ENCODE assay signal across 32 cellular contexts in the genomic region with DNA sequence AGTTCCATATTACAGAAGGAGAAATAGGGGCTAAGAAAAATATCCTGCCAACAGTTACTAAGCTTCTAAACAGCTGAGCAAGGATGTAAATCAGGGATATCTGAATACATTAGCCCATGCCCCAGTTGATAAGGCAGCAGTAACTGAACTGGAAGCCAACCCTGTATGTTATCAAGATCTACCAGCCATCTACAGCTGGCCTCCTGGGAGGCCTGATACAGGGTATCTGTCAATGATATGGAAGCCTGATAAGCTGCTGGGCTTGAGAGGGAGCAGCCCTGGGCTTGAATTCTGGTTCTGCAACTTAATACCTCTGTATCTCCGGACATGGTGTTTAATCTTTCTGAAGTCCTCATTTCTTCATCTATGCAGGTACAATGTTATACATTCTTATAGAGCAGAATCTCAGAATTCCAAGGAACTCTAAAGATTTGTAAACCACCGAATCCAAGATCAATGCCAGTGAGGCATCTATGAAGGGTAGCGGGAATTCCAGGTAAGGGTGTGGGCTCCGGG.
"Had no signal": no experiment of that assay in that cellular context is flagged by ENCODE, and none has a peak within 500 bp of the region (broad histone marks: within the 10 kb centered on the region; RNA-seq: fewer than 3 reads in every experiment).

No MANE protein-coding gene starts in this region.

- H3K9me3 Mint-ChIP-seq: activated CD8-positive, alpha-beta T cell treated with anti-CD3 and anti-CD28 coated beads for 36 hours; activated T-cell treated with anti-CD3 and anti-CD28 coated beads, Interleukin-2, amount 50 U/mL, for 72 hours; nephron progenitor cell; stimulated activated effector memory CD8-positive, alpha-beta T cell treated with anti-CD3 and anti-CD28 coated beads, Interleukin-12 subunit alpha, Interleukin-12 subunit beta, amount 100 ng/mL, for 72 hours; stimulated activated naive CD8-positive, alpha-beta T cell treated with anti-CD3 and anti-CD28 coated beads, Interleukin-15, Interleukin-2, amounts not matched to agents 100 ng/mL and 50 ng/mL, for 24 hours; T-helper 2 cell treated with Interferon-gamma antibody and Interleukin-4, amounts not matched to agents 5 μg/mL and 100 μg/mL, for 36 hours; WTC11 had no signal

- H3K36me3 ChIP-seq: neutrophil had no signal

- H3K4me1 ChIP-seq: colonic mucosa, gastroesophageal sphincter, upper lobe of left lung had no signal

- DNase-seq: activated CD4-positive, alpha-beta T cell treated with anti-CD3 and anti-CD28 coated beads, Interleukin-2, amount 50 U/mL, for 1 hour; activated CD8-positive, alpha-beta T cell treated with anti-CD3 and anti-CD28 coated beads for 36 hours; activated naive CD4-positive, alpha-beta T cell; activated T-cell treated with anti-CD3 and anti-CD28 coated beads, Interleukin-2, amount 50 U/mL, for 72 hours; adrenal gland; aorta; body of pancreas; cerebellar nuclear complex; colonic mucosa; effector CD8-positive, alpha-beta T cell; hippocampal formation; left cardiac atrium; left ventricle myocardium superior; nephron progenitor cell; retina; stimulated activated CD4-positive, alpha-beta T cell treated with anti-CD3 and anti-CD28 coated beads, Interleukin-4, amount 100 ng/mL, for 24 hours; substantia nigra; T-helper 1 cell; upper lobe of left lung had no signal

- H3K4me3 Mint-ChIP-seq: activated CD8-positive, alpha-beta T cell treated with anti-CD3 and anti-CD28 coated beads for 36 hours; activated naive CD8-positive, alpha-beta T cell; activated T-cell treated with anti-CD3 and anti-CD28 coated beads, Interleukin-2, amount 50 U/mL, for 72 hours; nephron progenitor cell; stimulated activated effector memory CD8-positive, alpha-beta T cell treated with anti-CD3 and anti-CD28 coated beads, Interleukin-12 subunit alpha, Interleukin-12 subunit beta, amount 100 ng/mL, for 72 hours; stimulated activated naive CD8-positive, alpha-beta T cell treated with anti-CD3 and anti-CD28 coated beads, Interleukin-15, Interleukin-2, amounts not matched to agents 100 ng/mL and 50 ng/mL, for 24 hours; T-helper 2 cell treated with Interferon-gamma antibody and Interleukin-4, amounts not matched to agents 5 μg/mL and 100 μg/mL, for 36 hours; WTC11 had no signal

- H3K4me1 Mint-ChIP-seq: stimulated activated effector memory CD8-positive, alpha-beta T cell treated with anti-CD3 and anti-CD28 coated beads, Interleukin-12 subunit alpha, Interleukin-12 subunit beta, amount 100 ng/mL, for 72 hours; WTC11 had no signal

- H3K9me3 ChIP-seq: adrenal gland, body of pancreas, colonic mucosa, gastroesophageal sphincter, neutrophil, upper lobe of left lung had no signal

- H3K27ac Mint-ChIP-seq: activated CD8-positive, alpha-beta T cell treated with anti-CD3 and anti-CD28 coated beads for 36 hours; activated T-cell treated with anti-CD3 and anti-CD28 coated beads, Interleukin-2, amount 50 U/mL, for 72 hours; nephron progenitor cell; progenitor cell of endocrine pancreas; stimulated activated effector memory CD8-positive, alpha-beta T cell treated with anti-CD3 and anti-CD28 coated beads, Interleukin-12 subunit alpha, Interleukin-12 subunit beta, amount 100 ng/mL, for 72 hours; T-helper 2 cell treated with Interferon-gamma antibody and Interleukin-4, amounts not matched to agents 5 μg/mL and 100 μg/mL, for 36 hours; WTC11 had no signal

- H3K27me3 Mint-ChIP-seq: activated CD8-positive, alpha-beta T cell treated with anti-CD3 and anti-CD28 coated beads for 36 hours; activated naive CD8-positive, alpha-beta T cell; progenitor cell of endocrine pancreas; stimulated activated naive CD8-positive, alpha-beta T cell treated with anti-CD3 and anti-CD28 coated beads, Interleukin-15, Interleukin-2, amounts not matched to agents 100 ng/mL and 50 ng/mL, for 24 hours had no signal

- H3K4me3 ChIP-seq: adrenal gland, body of pancreas, cardiac muscle cell, colonic mucosa, gastroesophageal sphincter, skin epidermis, upper lobe of left lung had no signal

- H3K27me3 ChIP-seq: adrenal gland, body of pancreas, cardiac muscle cell, colonic mucosa, gastroesophageal sphincter, neutrophil, upper lobe of left lung had no signal

- FAIRE-seq: keratinocyte, TTC549 had no signal

- ATAC-seq: activated CD8-positive, alpha-beta T cell treated with anti-CD3 and anti-CD28 coated beads for 36 hours; activated T-cell treated with anti-CD3 and anti-CD28 coated beads, Interleukin-2, amount 50 U/mL, for 72 hours; body of pancreas; gastroesophageal sphincter; left cardiac atrium; left ventricle myocardium superior; sciatic nerve; stimulated activated effector memory CD8-positive, alpha-beta T cell treated with anti-CD3 and anti-CD28 coated beads, Interleukin-12 subunit alpha, Interleukin-12 subunit beta, amount 100 ng/mL, for 72 hours; WTC11 had no signal

- H3K27ac ChIP-seq: adrenal gland, body of pancreas, cardiac muscle cell, colonic mucosa, gastroesophageal sphincter, neutrophil, skin epidermis, upper lobe of left lung had no signal
